In the genomic region with DNA sequence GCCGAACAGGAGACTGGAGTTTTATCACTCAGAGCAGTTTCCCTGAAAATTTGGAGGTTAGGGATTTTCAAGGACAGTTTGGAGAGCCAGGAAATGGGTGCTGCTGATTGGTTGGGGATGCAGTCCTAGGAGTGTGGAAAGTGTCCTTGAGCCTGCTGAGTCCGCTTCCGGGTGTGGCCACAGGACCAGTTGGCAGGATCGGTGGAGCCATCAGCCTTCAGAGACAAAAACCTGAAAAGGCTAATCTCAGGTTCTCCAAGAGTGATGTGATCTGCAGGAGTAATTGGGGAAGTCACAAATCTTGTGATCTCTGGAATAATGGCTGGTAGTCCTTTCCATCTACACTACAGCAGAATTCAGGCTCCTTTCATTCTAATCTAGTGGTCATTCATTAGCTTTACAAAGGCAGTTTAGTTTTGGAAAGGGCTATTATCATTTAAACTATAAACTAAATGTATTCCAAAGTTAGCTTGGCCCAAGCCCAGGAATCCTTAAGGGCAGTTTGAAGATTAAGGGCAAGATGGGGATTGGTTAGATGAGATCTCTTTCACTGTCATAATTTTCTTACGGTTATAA, we compare ENCODE assay signal across 1 cellular context.
TF ChIP-seq lines count a peak whose summit lies in the region.

No MANE protein-coding gene starts in this region.

TF ChIP-seq in HepG2, 621 proteins besides CTCF, POLR2A, EP300 and RAD21:
- no peak for TF ChIP-seq POLR2G (IDR thresholded peaks at IDR 0.05; ENCODE audit: low read depth, low read length)
- TF ChIP-seq, protein P1, sequence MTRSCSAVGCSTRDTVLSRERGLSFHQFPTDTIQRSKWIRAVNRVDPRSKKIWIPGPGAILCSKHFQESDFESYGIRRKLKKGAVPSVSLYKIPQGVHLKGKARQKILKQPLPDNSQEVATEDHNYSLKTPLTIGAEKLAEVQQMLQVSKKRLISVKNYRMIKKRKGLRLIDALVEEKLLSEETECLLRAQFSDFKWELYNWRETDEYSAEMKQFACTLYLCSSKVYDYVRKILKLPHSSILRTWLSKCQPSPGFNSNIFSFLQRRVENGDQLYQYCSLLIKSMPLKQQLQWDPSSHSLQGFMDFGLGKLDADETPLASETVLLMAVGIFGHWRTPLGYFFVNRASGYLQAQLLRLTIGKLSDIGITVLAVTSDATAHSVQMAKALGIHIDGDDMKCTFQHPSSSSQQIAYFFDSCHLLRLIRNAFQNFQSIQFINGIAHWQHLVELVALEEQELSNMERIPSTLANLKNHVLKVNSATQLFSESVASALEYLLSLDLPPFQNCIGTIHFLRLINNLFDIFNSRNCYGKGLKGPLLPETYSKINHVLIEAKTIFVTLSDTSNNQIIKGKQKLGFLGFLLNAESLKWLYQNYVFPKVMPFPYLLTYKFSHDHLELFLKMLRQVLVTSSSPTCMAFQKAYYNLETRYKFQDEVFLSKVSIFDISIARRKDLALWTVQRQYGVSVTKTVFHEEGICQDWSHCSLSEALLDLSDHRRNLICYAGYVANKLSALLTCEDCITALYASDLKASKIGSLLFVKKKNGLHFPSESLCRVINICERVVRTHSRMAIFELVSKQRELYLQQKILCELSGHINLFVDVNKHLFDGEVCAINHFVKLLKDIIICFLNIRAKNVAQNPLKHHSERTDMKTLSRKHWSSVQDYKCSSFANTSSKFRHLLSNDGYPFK (CRISPR knock-in tag; IDR thresholded peaks at IDR 0.05; ENCODE audit: borderline replicate concordance): no peak
- TF ChIP-seq ZNF556 (CRISPR knock-in tag; IDR thresholded peaks at IDR 0.05; ENCODE audit: borderline replicate concordance): no peak
- TF ChIP-seq ZNF879 (CRISPR knock-in tag; IDR thresholded peaks at IDR 0.05): no peak
- no peak for TF ChIP-seq TCF7L2 (IDR thresholded peaks at IDR 0.05; ENCODE audit: low read depth, low read length)
- no peak for TF ChIP-seq ZBTB42 (CRISPR knock-in tag; IDR thresholded peaks at IDR 0.05)
- TF ChIP-seq CREB1 (IDR thresholded peaks at IDR 0.05): no peak
- no peak for TF ChIP-seq CREB1 (CRISPR knock-in tag; IDR thresholded peaks at IDR 0.05)
- TF ChIP-seq, protein P2, sequence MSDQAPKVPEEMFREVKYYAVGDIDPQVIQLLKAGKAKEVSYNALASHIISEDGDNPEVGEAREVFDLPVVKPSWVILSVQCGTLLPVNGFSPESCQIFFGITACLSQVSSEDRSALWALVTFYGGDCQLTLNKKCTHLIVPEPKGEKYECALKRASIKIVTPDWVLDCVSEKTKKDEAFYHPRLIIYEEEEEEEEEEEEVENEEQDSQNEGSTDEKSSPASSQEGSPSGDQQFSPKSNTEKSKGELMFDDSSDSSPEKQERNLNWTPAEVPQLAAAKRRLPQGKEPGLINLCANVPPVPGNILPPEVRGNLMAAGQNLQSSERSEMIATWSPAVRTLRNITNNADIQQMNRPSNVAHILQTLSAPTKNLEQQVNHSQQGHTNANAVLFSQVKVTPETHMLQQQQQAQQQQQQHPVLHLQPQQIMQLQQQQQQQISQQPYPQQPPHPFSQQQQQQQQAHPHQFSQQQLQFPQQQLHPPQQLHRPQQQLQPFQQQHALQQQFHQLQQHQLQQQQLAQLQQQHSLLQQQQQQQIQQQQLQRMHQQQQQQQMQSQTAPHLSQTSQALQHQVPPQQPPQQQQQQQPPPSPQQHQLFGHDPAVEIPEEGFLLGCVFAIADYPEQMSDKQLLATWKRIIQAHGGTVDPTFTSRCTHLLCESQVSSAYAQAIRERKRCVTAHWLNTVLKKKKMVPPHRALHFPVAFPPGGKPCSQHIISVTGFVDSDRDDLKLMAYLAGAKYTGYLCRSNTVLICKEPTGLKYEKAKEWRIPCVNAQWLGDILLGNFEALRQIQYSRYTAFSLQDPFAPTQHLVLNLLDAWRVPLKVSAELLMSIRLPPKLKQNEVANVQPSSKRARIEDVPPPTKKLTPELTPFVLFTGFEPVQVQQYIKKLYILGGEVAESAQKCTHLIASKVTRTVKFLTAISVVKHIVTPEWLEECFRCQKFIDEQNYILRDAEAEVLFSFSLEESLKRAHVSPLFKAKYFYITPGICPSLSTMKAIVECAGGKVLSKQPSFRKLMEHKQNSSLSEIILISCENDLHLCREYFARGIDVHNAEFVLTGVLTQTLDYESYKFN (CRISPR knock-in tag; conservative IDR thresholded peaks at IDR 0.05): no peak
- no peak for TF ChIP-seq HNF4A (CRISPR knock-in tag; IDR thresholded peaks at IDR 0.05)
- TF ChIP-seq ZNF558 (CRISPR knock-in tag; IDR thresholded peaks at IDR 0.05; ENCODE audit: borderline replicate concordance): no peak
